In the genomic region with DNA sequence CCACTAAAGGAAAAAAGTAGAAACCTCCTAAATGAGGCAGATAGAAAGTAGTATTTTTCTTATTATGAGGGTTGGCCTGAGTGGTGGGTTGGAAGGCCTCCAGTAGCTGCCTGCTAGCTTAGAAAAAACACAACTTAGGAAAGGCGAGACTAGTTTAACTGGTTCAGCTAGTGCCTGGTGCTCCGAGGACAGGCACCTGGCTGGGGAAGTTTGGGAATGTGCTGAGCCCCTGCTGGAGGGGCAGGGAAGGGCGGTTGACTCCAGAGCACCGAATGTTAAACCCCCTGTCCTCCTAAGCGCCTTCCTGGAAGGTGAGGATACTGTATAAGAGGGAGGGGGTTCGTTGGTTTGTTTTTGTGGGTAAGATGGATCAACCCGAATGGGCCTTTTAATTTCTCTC, we compare ENCODE assay signal across 9 cellular contexts. TPM values are rescaled to one million over a fixed set of nuclear protein-coding genes. Genes with fewer than 3 reads are reported as not detected.
A peak's percentile ranks its signal among the peaks of the same experiment; 100 is the strongest.
DNase-seq lines count a peak whose midpoint lies in the region; ATAC-seq and TF ChIP-seq lines count a peak whose summit lies in the region.
"Had no signal": no experiment of that assay in that cellular context is flagged by ENCODE, and none has a peak within 500 bp of the region (broad histone marks: within the 10 kb centered on the region; RNA-seq: fewer than 3 reads in every experiment).

No MANE protein-coding gene starts in this region.

- H3K4me1 Mint-ChIP-seq in CD4-positive, alpha-beta memory T cell: peaks cover 30 to 50% (median 37%) of the 10 kb centered on the region in 4 donors
- peaks cover 15 to 62% (median 30%) of the 10 kb centered on the region in 7 donors for H3K4me1 Mint-ChIP-seq in naive thymus-derived CD4-positive, alpha-beta T cell

- H3K9me3 ChIP-seq in CD4-positive, alpha-beta memory T cell (ENCODE audit: control insufficient read depth in 1 of 2, low read length in 2 of 2): no peaks in the 10 kb centered on the region
- H3K9me3 ChIP-seq in naive thymus-derived CD4-positive, alpha-beta T cell (ENCODE audit: control insufficient read depth in 2 of 3, low read length in 3 of 3): no peaks in the 10 kb centered on the region
- no peaks in the 10 kb centered on the region for H3K9me3 ChIP-seq in tibial nerve

- peaks cover 0 to 2% of the 10 kb centered on the region in 2 donors for H3K36me3 Mint-ChIP-seq in CD4-positive, alpha-beta memory T cell
- H3K36me3 Mint-ChIP-seq in naive thymus-derived CD4-positive, alpha-beta T cell: no peaks in the 10 kb centered on the region

- H3K27ac Mint-ChIP-seq in CD4-positive, alpha-beta memory T cell: peak overlapping the region; percentile 73 to 96 (median 88)
- H3K27ac Mint-ChIP-seq in naive thymus-derived CD4-positive, alpha-beta T cell: peak overlapping the region in 5 of 9 donors; percentile 38 to 88 (median 75)

- TF ChIP-seq EP300 in tibial nerve (IDR thresholded peaks at IDR 0.05): no peak

- no peak overlapping the region for H3K4me3 ChIP-seq in CD4-positive, alpha-beta memory T cell (ENCODE audit: low read length in 2 of 2)
- no peak overlapping the region for H3K4me3 ChIP-seq in cardiac fibroblast (replicated peaks in 1 of 2; ENCODE audit: low read depth in 2 of 2, low read length in 2 of 2)
- no peak overlapping the region for H3K4me3 ChIP-seq in naive thymus-derived CD4-positive, alpha-beta T cell (ENCODE audit: low read length)
- no peak overlapping the region for H3K4me3 ChIP-seq in tibial nerve

- no peak for DNase-seq in CD4-positive, alpha-beta memory T cell
- DNase-seq in HPDE6-E6E7 (ENCODE audit: extremely low spot score) (peak; percentile 93), cardiac fibroblast (ENCODE audit: low read depth in 2 of 2) (no peak), hepatic stellate cell (ENCODE audit: low spot score) (no peak), tibial nerve (ENCODE audit: low spot score in 2 of 2) (no peak), NCI-H2107 (lab: John Stamatoyannopoulos, UW) (no peak)
- DNase-seq in naive thymus-derived CD4-positive, alpha-beta T cell: no peak
- DNase-seq: hippocampal formation had no signal

- peaks cover 0 to 3% (median 0%) of the 10 kb centered on the region in 8 donors for H3K9me3 Mint-ChIP-seq in CD4-positive, alpha-beta memory T cell
- H3K9me3 Mint-ChIP-seq in naive thymus-derived CD4-positive, alpha-beta T cell: no peaks in the 10 kb centered on the region

- H3K27ac ChIP-seq in CD4-positive, alpha-beta memory T cell (ENCODE audit: low read depth, low read length): peak overlapping the region; percentile 70
- H3K27ac ChIP-seq in naive thymus-derived CD4-positive, alpha-beta T cell (ENCODE audit: low read depth, low read length): no peak overlapping the region
- H3K27ac ChIP-seq in tibial nerve: no peak overlapping the region

- WGBS in tibial nerve, 2 donors: 57 to 60% methylated on average over 7 of the region's 7 CpGs

- intact Hi-C loops in CD4-positive, alpha-beta memory T cell (cut with micrococcal nuclease): loop anchor here (5.0 kb wide), 1 partner anchor 99 kb away; a partner anchor contains a TSS
- intact Hi-C loops in naive thymus-derived CD4-positive, alpha-beta T cell (cut with micrococcal nuclease): no loop called here

- CTCF ChIA-PET in CD4-positive, alpha-beta memory T cell (lab: Charles Lee; ENCODE audit: partially characterized antibody): interaction anchor here (1.0 to 6.9 kb wide), 2 partner anchors 14 to 99 kb away, joined by 4 to 98 read pairs; a partner anchor contains a TSS
- CTCF ChIA-PET in naive thymus-derived CD4-positive, alpha-beta T cell (lab: Charles Lee): interaction anchor here (1.1 kb wide), 1 partner anchor 15 kb away, joined by 5 read pairs; no protein-coding TSS in a partner anchor

- H3K27me3 Mint-ChIP-seq in CD4-positive, alpha-beta memory T cell: no peaks in the 10 kb centered on the region
- no peaks in the 10 kb centered on the region for H3K27me3 Mint-ChIP-seq in naive thymus-derived CD4-positive, alpha-beta T cell

- ATAC-seq in naive thymus-derived CD4-positive, alpha-beta T cell: no peak
- ATAC-seq in GM21619 (IDR thresholded peaks at IDR 0.05; ENCODE audit: unreplicated experiment): no peak

- no peaks in the 10 kb centered on the region for H3K36me3 ChIP-seq in CD4-positive, alpha-beta memory T cell (ENCODE audit: insufficient read depth, low read length)
- no peaks in the 10 kb centered on the region for H3K36me3 ChIP-seq in naive thymus-derived CD4-positive, alpha-beta T cell (ENCODE audit: control insufficient read depth in 2 of 3, insufficient read depth in 3 of 3, low read length in 3 of 3)
- peaks cover 0 to 9% (median 0%) of the 10 kb centered on the region in 3 donors for H3K36me3 ChIP-seq in tibial nerve

- H3K27me3 ChIP-seq in CD4-positive, alpha-beta memory T cell (ENCODE audit: insufficient read depth, low read length): no peaks in the 10 kb centered on the region
- H3K27me3 ChIP-seq in naive thymus-derived CD4-positive, alpha-beta T cell (ENCODE audit: control insufficient read depth in 2 of 2, insufficient read depth in 2 of 2, low read length in 2 of 2): no peaks in the 10 kb centered on the region
- no peaks in the 10 kb centered on the region for H3K27me3 ChIP-seq in tibial nerve

- peak overlapping the region in 1 of 8 donors; percentile 46 for H3K4me3 Mint-ChIP-seq in CD4-positive, alpha-beta memory T cell
- H3K4me3 Mint-ChIP-seq in naive thymus-derived CD4-positive, alpha-beta T cell: no peak overlapping the region

- H3K4me1 ChIP-seq in CD4-positive, alpha-beta memory T cell (ENCODE audit: insufficient read depth, low read length): peaks cover 44% of the 10 kb centered on the region
- peaks cover 29 to 33% of the 10 kb centered on the region in 2 donors for H3K4me1 ChIP-seq in naive thymus-derived CD4-positive, alpha-beta T cell (ENCODE audit: control insufficient read depth in 2 of 2, insufficient read depth in 2 of 2, low read length in 2 of 2)
- H3K4me1 ChIP-seq in tibial nerve: peaks cover 0 to 46% (median 10%) of the 10 kb centered on the region in 4 donors

- POLR2A ChIA-PET in CD4-positive, alpha-beta memory T cell (lab: Charles Lee; ENCODE audit: partially characterized antibody): interaction anchor here (1.1 to 3.8 kb wide), 2 partner anchors 9 to 22 kb away, joined by 3 to 23 read pairs; no protein-coding TSS in a partner anchor
- POLR2A ChIA-PET in naive thymus-derived CD4-positive, alpha-beta T cell (lab: Charles Lee): no interaction called here

- peak; percentile 38 for TF ChIP-seq CTCF in cardiac fibroblast (IDR thresholded peaks at IDR 0.05; ENCODE audit: low read depth, low read length)
- TF ChIP-seq CTCF in tibial nerve (IDR thresholded peaks at IDR 0.05): no peak

- no peak for TF ChIP-seq POLR2A in tibial nerve (IDR thresholded peaks at IDR 0.05)

RNA-seq across cellular contexts. Expression of a gene that starts 19.9 kb away (rescaled TPM):
- under 1 TPM; 0.17 to 0.20 TPM for total RNA-seq in CD4-positive, alpha-beta memory T cell
- under 1 TPM in 1 of 2 donors, not detected in 1; 0.09 TPM for polyA plus RNA-seq in CD4-positive, alpha-beta memory T cell
- 1 to 10 TPM in 1 of 5 experiments, under 1 TPM in 4; 0.31 to 2.7 (median 0.40) TPM for total RNA-seq in naive thymus-derived CD4-positive, alpha-beta T cell
- polyA plus RNA-seq in naive thymus-derived CD4-positive, alpha-beta T cell: under 1 TPM in 1 of 2 donors, not detected in 1; 0.51 TPM
- 10 to 100 TPM; 20.1 to 48.7 (median 27.7) TPM for total RNA-seq in tibial nerve

RNA-seq across cellular contexts. Expression of a gene that starts 51.6 kb away (rescaled TPM):
- total RNA-seq in CD4-positive, alpha-beta memory T cell: 10 to 100 TPM; 11.7 to 13.4 TPM
- polyA plus RNA-seq in CD4-positive, alpha-beta memory T cell: 10 to 100 TPM; 18.4 to 22.3 TPM
- 10 to 100 TPM in 3 of 5 experiments, 1 to 10 TPM in 2; 8.6 to 13.4 (median 10.1) TPM for total RNA-seq in naive thymus-derived CD4-positive, alpha-beta T cell
- polyA plus RNA-seq in naive thymus-derived CD4-positive, alpha-beta T cell: 10 to 100 TPM; 20.5 to 22.5 TPM
- 10 to 100 TPM in 2 of 4 donors, 1 to 10 TPM in 2; 6.3 to 12.6 (median 9.5) TPM for total RNA-seq in tibial nerve

Comparison
In these comparisons a context has a peak if more than half of its experiments do, and no peak if none do; other contexts are left out.
1. RNA of a gene that starts 19.9 kb away (total RNA-seq): 20.1 to 48.7 TPM in tibial nerve; 0.31 to 2.7 TPM in naive thymus-derived CD4-positive, alpha-beta T cell and 0.17 to 0.20 TPM in CD4-positive, alpha-beta memory T cell; every median in the first group is over 4 times any median in the second.